Comparison of ENCODE assay signal across 7 cellular contexts in the genomic region with DNA sequence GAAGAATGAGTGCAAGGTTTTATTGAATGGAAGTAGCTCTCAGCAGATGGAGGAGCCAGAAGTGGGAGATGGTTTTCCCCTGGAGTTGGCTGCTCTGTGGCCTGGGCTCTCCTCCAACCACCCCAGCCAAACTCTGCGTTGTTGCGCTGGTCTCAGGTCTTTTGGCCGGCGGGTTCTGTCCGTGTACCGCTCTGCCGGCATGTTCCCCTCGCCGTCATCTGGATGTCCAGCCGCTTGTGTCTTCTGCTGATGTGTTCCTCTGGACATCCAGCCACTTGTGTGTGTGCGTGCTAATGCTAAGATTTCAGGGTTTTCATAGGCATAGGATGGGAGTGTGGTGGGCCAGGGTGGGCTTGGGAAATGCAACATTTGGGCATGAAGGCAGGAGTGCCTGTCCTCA.
"Had no signal": no experiment of that assay in that cellular context is flagged by ENCODE, and none has a peak within 500 bp of the region (broad histone marks: within the 10 kb centered on the region; RNA-seq: fewer than 3 reads in every experiment).

No MANE protein-coding gene starts in this region.

- H3K27ac Mint-ChIP-seq: GM23338, HFFc6, IgD-negative memory B cell had no signal

- H2AFZ ChIP-seq: GM23338 had no signal

- ATAC-seq: GM23338, HCT116, HepG2 had no signal

- H3K36me3 ChIP-seq: HAP-1 had no signal

- H3K4me1 Mint-ChIP-seq: GM23338, IgD-negative memory B cell had no signal

- H3K4me3 Mint-ChIP-seq: GM23338, HFFc6 had no signal

- DNase-seq: HFFc6 had no signal

- H3K9me3 Mint-ChIP-seq: GM23338, IgD-negative memory B cell had no signal

- H3K4me3 ChIP-seq: GM23338, HAP-1 had no signal

- H3K27me3 Mint-ChIP-seq: IgD-negative memory B cell had no signal

- H3K27ac ChIP-seq: HL-60 had no signal

- H3K4me2 ChIP-seq: GM23338 had no signal

- H3K9me3 ChIP-seq: HAP-1 had no signal

- H3K4me1 ChIP-seq: HAP-1 had no signal
